ENCODE assay signal across 1 cellular context in the genomic region with DNA sequence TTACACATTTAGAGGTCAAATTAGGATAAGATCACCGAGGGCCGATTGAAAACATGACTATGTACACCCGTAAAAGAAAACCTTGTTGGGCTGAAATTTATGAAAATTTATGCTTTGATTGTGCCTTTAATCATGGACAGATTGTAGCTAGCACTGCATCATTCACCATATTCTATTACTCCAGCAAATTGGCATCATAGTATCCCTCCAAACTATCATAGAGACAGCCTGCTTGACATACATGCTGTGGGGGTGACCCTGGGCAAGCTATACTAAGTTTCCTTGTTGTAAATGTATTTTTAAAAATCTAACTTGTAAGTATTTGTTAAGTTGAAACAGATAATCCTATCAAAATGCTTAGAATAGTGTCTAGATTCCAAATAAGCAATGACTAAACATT.
TF ChIP-seq lines count a peak whose summit lies in the region.

No MANE protein-coding gene starts in this region.

TF ChIP-seq in H1, 55 proteins besides CTCF, POLR2A, EP300 and RAD21:
- no peak for TF ChIP-seq KDM5A (IDR thresholded peaks at IDR 0.05; ENCODE audit: low read length)
- TF ChIP-seq RFX5 (IDR thresholded peaks at IDR 0.05; ENCODE audit: borderline replicate concordance, low read depth, low read length) = no peak
- no peak for TF ChIP-seq TBP (IDR thresholded peaks at IDR 0.05; ENCODE audit: low read depth, low read length)
- no peak for TF ChIP-seq CBX8 (IDR thresholded peaks at IDR 0.05; ENCODE audit: borderline replicate concordance, low read depth, low read length)
- TF ChIP-seq MAFK (IDR thresholded peaks at IDR 0.05; ENCODE audit: low read depth, low read length) = no peak
- no peak for TF ChIP-seq SIX5 (IDR thresholded peaks at IDR 0.05; ENCODE audit: low read depth, low read length)
